ENCODE assay signal across 8 cellular contexts in genomic region chr3:48464713-48465221, GRCh38. TPM values are rescaled to one million over a fixed set of nuclear protein-coding genes. Genes with fewer than 3 reads are reported as not detected.
A peak's percentile ranks its signal among the peaks of the same experiment; 100 is the strongest.
DNase-seq lines count a peak whose midpoint lies in the region; ATAC-seq and TF ChIP-seq lines count a peak whose summit lies in the region.

No MANE protein-coding gene starts in this region.

- intact Hi-C loops in prostate gland (cut with DNase I), result loop anchor here (1.0 to 5.0 kb wide), 3 partner anchors 42 to 133 kb away; partner anchors contain the start of gene COL7A1

- no peaks in the 10 kb centered on the region for H3K9me3 Mint-ChIP-seq in CD4-positive, CD25-positive, alpha-beta regulatory T cell

- WGBS in gastroesophageal sphincter (ENCODE audit: low coverage in 1 of 2), 2 donors, result 85% methylated on average over 2 of the region's 17 CpGs; no CpG with 5 or more reads in 1 of the 2 donors
- WGBS in prostate gland, result 92% methylated on average over 17 of the region's 17 CpGs

- H3K4me1 Mint-ChIP-seq in CD4-positive, CD25-positive, alpha-beta regulatory T cell, result peaks cover 0 to 49% (median 27%) of the 10 kb centered on the region in 4 donors
- H3K4me1 Mint-ChIP-seq in T-helper 17 cell, result peaks cover 37% of the 10 kb centered on the region

- H3K9me3 ChIP-seq in CD4-positive, CD25-positive, alpha-beta regulatory T cell (ENCODE audit: control insufficient read depth in 2 of 2, low read length in 2 of 2), result no peaks in the 10 kb centered on the region
- H3K9me3 ChIP-seq in T-helper 17 cell (ENCODE audit: control insufficient read depth, low read length, poor library complexity, severe bottlenecking) (no peaks in the 10 kb centered on the region), gastroesophageal sphincter (no peaks in the 10 kb centered on the region), prostate gland (no peaks in the 10 kb centered on the region)

- TF ChIP-seq POLR2A in gastroesophageal sphincter (IDR thresholded peaks at IDR 0.05) (no peak), prostate gland (IDR thresholded peaks at IDR 0.05) (no peak)

- no peak for ATAC-seq in CD4-positive, CD25-positive, alpha-beta regulatory T cell (ENCODE audit: low read depth in 2 of 2)
- no peak for ATAC-seq in T-helper 17 cell
- ATAC-seq in gastroesophageal sphincter, result no peak
- ATAC-seq in HG02870 (IDR thresholded peaks at IDR 0.05; ENCODE audit: unreplicated experiment), result no peak

- H3K4me1 ChIP-seq in CD4-positive, CD25-positive, alpha-beta regulatory T cell (ENCODE audit: control insufficient read depth, insufficient read depth, low read length, poor library complexity, severe bottlenecking), result peaks cover 48% of the 10 kb centered on the region
- peaks cover 4 to 54% (median 40%) of the 10 kb centered on the region in 3 donors for H3K4me1 ChIP-seq in gastroesophageal sphincter
- peaks cover 39% of the 10 kb centered on the region for H3K4me1 ChIP-seq in prostate gland (replicated peaks)

- H3K36me3 Mint-ChIP-seq in CD4-positive, CD25-positive, alpha-beta regulatory T cell, result peaks cover 16% of the 10 kb centered on the region
- H3K36me3 Mint-ChIP-seq in T-helper 17 cell (ENCODE audit: low read depth), result no peaks in the 10 kb centered on the region

- no peaks in the 10 kb centered on the region for H3K27me3 Mint-ChIP-seq in CD4-positive, CD25-positive, alpha-beta regulatory T cell
- H3K27me3 Mint-ChIP-seq in T-helper 17 cell, result no peaks in the 10 kb centered on the region

- H3K4me3 ChIP-seq in CD4-positive, CD25-positive, alpha-beta regulatory T cell (ENCODE audit: low read depth, low read length), result no peak overlapping the region
- no peak overlapping the region for H3K4me3 ChIP-seq in gastroesophageal sphincter
- no peak overlapping the region for H3K4me3 ChIP-seq in prostate gland
- no peak overlapping the region for H3K4me3 ChIP-seq in foreskin fibroblast (ENCODE audit: low read depth in 1 of 2, low read length in 2 of 2)

- no peak for TF ChIP-seq CTCF in gastroesophageal sphincter (IDR thresholded peaks at IDR 0.05)
- TF ChIP-seq CTCF in prostate gland (IDR thresholded peaks at IDR 0.05), result no peak
- no peak for TF ChIP-seq CTCF in foreskin fibroblast (IDR thresholded peaks at IDR 0.05; ENCODE audit: low read depth, low read length)

- peaks cover 44% of the 10 kb centered on the region for H3K36me3 ChIP-seq in CD4-positive, CD25-positive, alpha-beta regulatory T cell (ENCODE audit: control insufficient read depth, insufficient read depth, low read length)
- H3K36me3 ChIP-seq in gastroesophageal sphincter, result peaks cover 0 to 66% of the 10 kb centered on the region in 2 donors
- H3K36me3 ChIP-seq in prostate gland, result peaks cover 0 to 7% of the 10 kb centered on the region in 2 donors

- no peaks in the 10 kb centered on the region for H3K27me3 ChIP-seq in CD4-positive, CD25-positive, alpha-beta regulatory T cell (ENCODE audit: control insufficient read depth, insufficient read depth, low read length)
- H3K27me3 ChIP-seq in gastroesophageal sphincter (no peaks in the 10 kb centered on the region), prostate gland (replicated peaks; ENCODE audit: insufficient read depth) (no peaks in the 10 kb centered on the region)

- no peak for TF ChIP-seq EP300 in gastroesophageal sphincter (IDR thresholded peaks at IDR 0.05)

- no peak for DNase-seq in CD4-positive, CD25-positive, alpha-beta regulatory T cell
- DNase-seq in T-helper 17 cell (no peak), prostate gland (ENCODE audit: low spot score) (peak; percentile 25), HUDEP-2 (lab: John Stamatoyannopoulos, UW; ENCODE audit: unreplicated experiment in 76 of 76) (no peak), foreskin fibroblast (no peak)
- no peak for DNase-seq in activated CD8-positive, alpha-beta memory T cell treated with anti-CD3 and anti-CD28 coated beads, Interleukin-2, amount 50 U/mL, for 48 hours

- peak overlapping the region in 1 of 3 donors; percentile 90 for H3K27ac Mint-ChIP-seq in CD4-positive, CD25-positive, alpha-beta regulatory T cell
- peak overlapping the region; percentile 97 for H3K27ac Mint-ChIP-seq in T-helper 17 cell

- H3K27ac ChIP-seq in CD4-positive, CD25-positive, alpha-beta regulatory T cell (ENCODE audit: insufficient read depth, low read length, poor library complexity, severe bottlenecking), result peak overlapping the region; percentile 94
- peak overlapping the region; percentile 70 to 98 (median 97) for H3K27ac ChIP-seq in gastroesophageal sphincter
- peak overlapping the region; percentile 99 to 100 for H3K27ac ChIP-seq in prostate gland

- peak overlapping the region in 3 of 4 donors; percentile 95 to 98 (median 95) for H3K4me3 Mint-ChIP-seq in CD4-positive, CD25-positive, alpha-beta regulatory T cell
- H3K4me3 Mint-ChIP-seq in T-helper 17 cell, result no peak overlapping the region

RNA-seq across cellular contexts. Expression of gene ATRIP, which starts 18.2 kb away (rescaled TPM):
- 11.5 TPM for total RNA-seq in CD4-positive, CD25-positive, alpha-beta regulatory T cell
- 10 to 100 TPM in 3 of 4 donors, 1 to 10 TPM in 1; 9.6 to 14.7 (median 13.3) TPM for polyA plus RNA-seq in CD4-positive, CD25-positive, alpha-beta regulatory T cell
- total RNA-seq in T-helper 17 cell (1 to 10 TPM; 7.6 to 9.3 TPM), gastroesophageal sphincter (1 to 10 TPM; 3.0 to 6.8 (median 5.2) TPM), prostate gland (10 to 100 TPM in 1 of 2 donors, 1 to 10 TPM in 1; 7.7 to 16.5 TPM)

RNA-seq across cellular contexts. Expression of gene TMA7, which starts 24.7 kb away (rescaled TPM):
- 248 TPM for total RNA-seq in CD4-positive, CD25-positive, alpha-beta regulatory T cell
- polyA plus RNA-seq in CD4-positive, CD25-positive, alpha-beta regulatory T cell, result 100 to 1,000 TPM; 664 to 743 (median 695) TPM
- total RNA-seq in T-helper 17 cell (100 to 1,000 TPM; 226 to 233 TPM), gastroesophageal sphincter (100 to 1,000 TPM; 200 to 329 (median 260) TPM), prostate gland (100 to 1,000 TPM; 310 to 446 TPM)

RNA-seq across cellular contexts. Expression of gene CCDC51, which starts 24.8 kb away (rescaled TPM):
- total RNA-seq in CD4-positive, CD25-positive, alpha-beta regulatory T cell, result 4.6 TPM
- 10 to 100 TPM in 1 of 4 donors, 1 to 10 TPM in 3; 7.1 to 13.7 (median 9.1) TPM for polyA plus RNA-seq in CD4-positive, CD25-positive, alpha-beta regulatory T cell
- total RNA-seq in T-helper 17 cell, result 1 to 10 TPM; 4.1 TPM
- 10 to 100 TPM; 10.2 to 32.6 (median 26.3) TPM for total RNA-seq in gastroesophageal sphincter
- 10 to 100 TPM; 12.7 to 14.8 TPM for total RNA-seq in prostate gland

RNA-seq across cellular contexts. Expression of gene PLXNB1, which starts 34.9 kb away (rescaled TPM):
- total RNA-seq in CD4-positive, CD25-positive, alpha-beta regulatory T cell, result 5.2 TPM
- under 1 TPM in 1 of 4 donors, not detected in 3; 0.07 TPM for polyA plus RNA-seq in CD4-positive, CD25-positive, alpha-beta regulatory T cell
- 1 to 10 TPM; 2.4 to 4.1 TPM for total RNA-seq in T-helper 17 cell
- 100 to 1,000 TPM; 125 to 186 (median 147) TPM for total RNA-seq in gastroesophageal sphincter
- 100 to 1,000 TPM; 115 to 182 TPM for total RNA-seq in prostate gland

RNA-seq across cellular contexts. Expression of gene SHISA5, which starts 39.2 kb away (rescaled TPM):
- 197 TPM for total RNA-seq in CD4-positive, CD25-positive, alpha-beta regulatory T cell
- polyA plus RNA-seq in CD4-positive, CD25-positive, alpha-beta regulatory T cell, result 100 to 1,000 TPM; 415 to 598 (median 440) TPM
- total RNA-seq in T-helper 17 cell, result 100 to 1,000 TPM; 148 to 188 TPM
- 100 to 1,000 TPM in 3 of 4 donors, 10 to 100 TPM in 1; 98.2 to 191 (median 122) TPM for total RNA-seq in gastroesophageal sphincter
- total RNA-seq in prostate gland, result 100 to 1,000 TPM; 152 to 231 TPM
